Comparison of ENCODE assay signal across 8 cellular contexts in genomic region chr19:54209748-54210494, GRCh38. TPM values are rescaled to one million over a fixed set of nuclear protein-coding genes. Genes with fewer than 3 reads are reported as not detected.
DNase-seq lines count a peak whose midpoint lies in the region; ATAC-seq, FAIRE-seq and TF ChIP-seq lines count a peak whose summit lies in the region.

No MANE protein-coding gene starts in this region.

- intact Hi-C loops in Right ventricle myocardium superior (cut with DNase I): no loop called here
- intact Hi-C loops in pancreas (cut with DNase I): no loop called here

- H3K4me3 ChIP-seq in AG09309 (ENCODE audit: control insufficient read depth, low read depth, low read length) (no peak overlapping the region), HEK293 (ENCODE audit: low read depth, low read length) (no peak overlapping the region), adipocyte (ENCODE audit: low read length) (peak overlapping the region; percentile 42), pancreas (peak overlapping the region in 1 of 4 donors; percentile 32)

- peak; percentile 65 for ATAC-seq in Right ventricle myocardium superior (ENCODE audit: poor library complexity)
- peak; percentile 80 to 84 (median 81) for ATAC-seq in pancreas

- TF ChIP-seq CTCF in AG09309 (IDR thresholded peaks at IDR 0.05; ENCODE audit: control insufficient read depth, insufficient read depth, low read depth, low read length, missing control alignments): no peak
- TF ChIP-seq CTCF in HEK293 (tag by site-specific recombination; IDR thresholded peaks at IDR 0.05): no peak
- no peak for TF ChIP-seq CTCF in pancreas (IDR thresholded peaks at IDR 0.05)

- H3K4me1 ChIP-seq in HEK293 (ENCODE audit: control insufficient read depth, insufficient read depth, low read length): peaks cover 26% of the 10 kb centered on the region
- peaks cover 61% of the 10 kb centered on the region for H3K4me1 ChIP-seq in adipocyte (ENCODE audit: control insufficient read depth, insufficient read depth, low read length)
- peaks cover 13 to 59% (median 42%) of the 10 kb centered on the region in 3 donors for H3K4me1 ChIP-seq in pancreas

- H3K27ac ChIP-seq in HEK293 (ENCODE audit: extremely low read depth, low read depth, low read length) (peak overlapping the region; percentile 71), pancreas (peak overlapping the region; percentile 77 to 94 (median 89))

- 11 to 13% methylated on average over 11 of the region's 11 CpGs for WGBS in pancreas, 2 donors

- POLR2A ChIA-PET in HEK293 (lab: Yijun Ruan, JAX): interaction anchor here (0.7 to 9.1 kb wide), 8 partner anchors 9 to 910 kb away, joined by 3 to 152 read pairs (median 6); partner anchors contain the start of genes CNOT3, LENG1, MBOAT7 and PRPF31

- H3K9me3 ChIP-seq in HEK293 (ENCODE audit: control insufficient read depth, insufficient read depth, low read depth, low read length): no peaks in the 10 kb centered on the region
- no peaks in the 10 kb centered on the region for H3K9me3 ChIP-seq in adipocyte (ENCODE audit: control insufficient read depth, low read length)
- H3K9me3 ChIP-seq in pancreas: no peaks in the 10 kb centered on the region

- CTCF ChIA-PET in HEK293 (lab: Yijun Ruan, JAX): interaction anchor here (0.7 to 2.2 kb wide), 3 partner anchors 22 to 56 kb away, joined by 3 to 14 read pairs (median 5); no protein-coding TSS in a partner anchor

- H3K27me3 ChIP-seq in adipocyte (replicated peaks; ENCODE audit: control insufficient read depth, insufficient read depth, low read length): no peaks in the 10 kb centered on the region
- H3K27me3 ChIP-seq in pancreas: no peaks in the 10 kb centered on the region

- H3K36me3 ChIP-seq in HEK293 (ENCODE audit: control insufficient read depth in 2 of 2, insufficient read depth in 1 of 2, low read length in 2 of 2) (peaks cover 21 to 45% of the 10 kb centered on the region in 2 experiments), adipocyte (ENCODE audit: control insufficient read depth, insufficient read depth, low read length, severe bottlenecking) (peaks cover 39% of the 10 kb centered on the region), pancreas (peaks cover 3 to 30% (median 29%) of the 10 kb centered on the region in 3 donors)

- H3K9ac ChIP-seq in adipocyte (ENCODE audit: low read length): peak overlapping the region; percentile 72

- peak; percentile 90 for DNase-seq in AG09309 (ENCODE audit: low read depth)
- peak; percentile 65 to 67 for DNase-seq in NCI-H526 (lab: John Stamatoyannopoulos, UW)
- peak; percentile 97 for DNase-seq in adipocyte (ENCODE audit: low read depth)
- DNase-seq in Right ventricle myocardium superior: peak; percentile 89
- DNase-seq in pancreas: peak; percentile 88 to 97 (median 96)
- no peak for DNase-seq in central memory CD4-positive, alpha-beta T cell
- no peak for DNase-seq in stimulated activated CD4-positive, alpha-beta T cell treated with anti-CD3 and anti-CD28 coated beads, Interleukin-4, amount 100 ng/mL, for 1 hour

- FAIRE-seq in pancreas (lab: Jason Lieb, UNC): no peak

TF ChIP-seq in HEK293, 187 proteins besides CTCF, POLR2A, EP300 and RAD21 (continues in another document):
- no peak for TF ChIP-seq ZNF830 (tag by site-specific recombination; IDR thresholded peaks at IDR 0.05; ENCODE audit: low read depth)
- peak; percentile 42; the same call in 1 of the 2 replicates for TF ChIP-seq ZNF341 (tag by site-specific recombination; IDR thresholded peaks at IDR 0.05; ENCODE audit: low read depth)
- no peak for TF ChIP-seq ZNF280D (tag by site-specific recombination; IDR thresholded peaks at IDR 0.05)
- TF ChIP-seq ZNF664 (tag by site-specific recombination; IDR thresholded peaks at IDR 0.05): no peak
- TF ChIP-seq ZNF335 (tag by site-specific recombination; conservative IDR thresholded peaks at IDR 0.05): peak; percentile 67
- TF ChIP-seq ZNF324 (tag by site-specific recombination; IDR thresholded peaks at IDR 0.05): no peak
- no peak for TF ChIP-seq KLF1 (tag by site-specific recombination; IDR thresholded peaks at IDR 0.05)
- TF ChIP-seq ZBTB21 (tag by site-specific recombination; IDR thresholded peaks at IDR 0.05): no peak
- peak; percentile 94 for TF ChIP-seq ZNF366 (tag by site-specific recombination; conservative IDR thresholded peaks at IDR 0.05)
- TF ChIP-seq YY2 (tag by site-specific recombination; IDR thresholded peaks at IDR 0.05): no peak
- TF ChIP-seq IKZF3 (tag by site-specific recombination; IDR thresholded peaks at IDR 0.05): peak; percentile 81
- no peak for TF ChIP-seq ZNF514 (tag by site-specific recombination; IDR thresholded peaks at IDR 0.05)
- TF ChIP-seq ZNF677 (tag by site-specific recombination; IDR thresholded peaks at IDR 0.05): no peak
- no peak for TF ChIP-seq TSHZ1 (tag by site-specific recombination; IDR thresholded peaks at IDR 0.05; ENCODE audit: borderline replicate concordance)
- TF ChIP-seq, protein P1, sequence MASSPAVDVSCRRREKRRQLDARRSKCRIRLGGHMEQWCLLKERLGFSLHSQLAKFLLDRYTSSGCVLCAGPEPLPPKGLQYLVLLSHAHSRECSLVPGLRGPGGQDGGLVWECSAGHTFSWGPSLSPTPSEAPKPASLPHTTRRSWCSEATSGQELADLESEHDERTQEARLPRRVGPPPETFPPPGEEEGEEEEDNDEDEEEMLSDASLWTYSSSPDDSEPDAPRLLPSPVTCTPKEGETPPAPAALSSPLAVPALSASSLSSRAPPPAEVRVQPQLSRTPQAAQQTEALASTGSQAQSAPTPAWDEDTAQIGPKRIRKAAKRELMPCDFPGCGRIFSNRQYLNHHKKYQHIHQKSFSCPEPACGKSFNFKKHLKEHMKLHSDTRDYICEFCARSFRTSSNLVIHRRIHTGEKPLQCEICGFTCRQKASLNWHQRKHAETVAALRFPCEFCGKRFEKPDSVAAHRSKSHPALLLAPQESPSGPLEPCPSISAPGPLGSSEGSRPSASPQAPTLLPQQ (tag by site-specific recombination; IDR thresholded peaks at IDR 0.05): 0 out of 2 replicates have a peak, but pooled peaks have one; percentile 8
- TF ChIP-seq ZNF433 (tag by site-specific recombination; IDR thresholded peaks at IDR 0.05; ENCODE audit: low read depth): no peak

RNA-seq across cellular contexts. Expression of gene RPS9, which starts 9.3 kb away (rescaled TPM):
- total RNA-seq in Right ventricle myocardium superior (651 TPM), pancreas (1,000 to 10,000 TPM in 4 of 6 donors, 100 to 1,000 TPM in 2; 815 to 1,921 (median 1,191) TPM)
- 1,000 to 10,000 TPM; 2,302 to 2,340 TPM for polyA plus RNA-seq in pancreas

RNA-seq across cellular contexts. Expression of gene LILRB3, which starts 12.9 kb away (rescaled TPM):
- total RNA-seq in Right ventricle myocardium superior (3.6 TPM), pancreas (1 to 10 TPM in 3 of 6 donors, under 1 TPM in 3; 0.47 to 5.6 (median 1.6) TPM)
- polyA plus RNA-seq in pancreas: 1 to 10 TPM; 1.3 to 2.4 TPM

RNA-seq across cellular contexts. Expression of gene TSEN34, which starts 18.8 kb away (rescaled TPM):
- total RNA-seq in Right ventricle myocardium superior (14.3 TPM), pancreas (10 to 100 TPM; 16.8 to 24.7 (median 19.4) TPM)
- 10 to 100 TPM; 19.5 to 33.3 TPM for polyA plus RNA-seq in pancreas

RNA-seq across cellular contexts. Expression of gene MBOAT7, which starts 20.5 kb away (rescaled TPM):
- total RNA-seq in Right ventricle myocardium superior (12.7 TPM), pancreas (10 to 100 TPM; 18.8 to 47.2 (median 27.3) TPM)
- polyA plus RNA-seq in pancreas: 10 to 100 TPM; 32.6 to 34.7 TPM

RNA-seq across cellular contexts. Expression of gene LILRA6, which starts 32.7 kb away (rescaled TPM):
- total RNA-seq in Right ventricle myocardium superior: 1.8 TPM
- 1 to 10 TPM in 2 of 6 donors, under 1 TPM in 4; 0.20 to 2.4 (median 0.62) TPM for total RNA-seq in pancreas
- polyA plus RNA-seq in pancreas: under 1 TPM; 0.31 to 0.38 TPM

Comparison
In these comparisons a context has a peak if more than half of its experiments do, and no peak if none do; other contexts are left out.
1. DNase-seq: peak in AG09309 (single experiment), NCI-H526 (2 of 2), adipocyte (single experiment), Right ventricle myocardium superior (single experiment) and pancreas (6 of 6); none in central memory CD4-positive, alpha-beta T cell (single experiment) and stimulated activated CD4-positive, alpha-beta T cell treated with anti-CD3 and anti-CD28 coated beads, Interleukin-4, amount 100 ng/mL, for 1 hour (single experiment).